18 cellular contexts compared by ENCODE assay signal in the genomic region with DNA sequence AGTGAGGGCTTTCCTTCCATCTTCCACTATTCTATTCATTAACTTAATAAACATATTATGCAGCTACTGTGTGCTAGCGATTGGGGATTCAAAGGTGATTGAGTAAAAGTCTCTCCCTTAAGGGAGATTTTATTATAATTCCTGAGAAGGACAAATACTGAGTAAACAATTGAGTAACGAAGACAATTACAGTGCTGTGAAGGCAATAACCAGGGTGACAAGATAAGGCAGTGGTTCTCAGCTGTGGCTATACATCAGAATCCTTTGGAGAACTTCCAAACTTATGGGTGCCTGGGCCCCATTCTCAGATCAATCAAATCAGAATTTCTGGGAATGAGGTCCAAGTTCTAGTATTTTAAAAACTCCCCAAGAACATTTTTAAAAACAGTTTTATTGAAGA.
DNase-seq lines count a peak whose midpoint lies in the region; ATAC-seq, FAIRE-seq and TF ChIP-seq lines count a peak whose summit lies in the region.
"Had no signal": no experiment of that assay in that cellular context is flagged by ENCODE, and none has a peak within 500 bp of the region (broad histone marks: within the 10 kb centered on the region; RNA-seq: fewer than 3 reads in every experiment).

No MANE protein-coding gene starts in this region.

- peak; percentile 88 for ATAC-seq in mucosa of descending colon
- ATAC-seq in GM18861 (IDR thresholded peaks at IDR 0.05; ENCODE audit: unreplicated experiment): no peak
- ATAC-seq: HepG2 had no signal

- no peaks in the 10 kb centered on the region for H3K36me3 ChIP-seq in colonic mucosa
- H3K36me3 ChIP-seq in mucosa of descending colon (ENCODE audit: low read depth): no peaks in the 10 kb centered on the region
- H3K36me3 ChIP-seq: BE2C had no signal

- H3K4me3 ChIP-seq in colonic mucosa: no peak overlapping the region
- no peak overlapping the region for H3K4me3 ChIP-seq in mucosa of descending colon

- no peak overlapping the region for H3K9ac ChIP-seq in colonic mucosa (ENCODE audit: low read depth in 2 of 2, low read length in 2 of 2)

- peak overlapping the region; percentile 42 for H3K27ac ChIP-seq in colonic mucosa
- H3K27ac ChIP-seq: C4-2B had no signal

- no peaks in the 10 kb centered on the region for H3K27me3 ChIP-seq in colonic mucosa
- H3K27me3 ChIP-seq: BE2C had no signal

- no peak for FAIRE-seq in urothelium cell line (lab: Jason Lieb, UNC)
- FAIRE-seq: A204.1, D721Med, HepG2 had no signal

- no peaks in the 10 kb centered on the region for H3K9me3 ChIP-seq in colonic mucosa
- H3K9me3 ChIP-seq in mucosa of descending colon: no peaks in the 10 kb centered on the region
- H3K9me3 ChIP-seq: BE2C, Caco-2 had no signal

- TF ChIP-seq CTCF in colonic mucosa (IDR thresholded peaks at IDR 0.05): no peak
- TF ChIP-seq CTCF in mucosa of descending colon (IDR thresholded peaks at IDR 0.05): no peak

- intact Hi-C loops in colonic mucosa (cut with DNase I) (no loop called here), mucosa of descending colon (cut with DNase I, micrococcal nuclease) (no loop called here)

- peaks cover 4% of the 10 kb centered on the region for H3K4me1 ChIP-seq in colonic mucosa
- H3K4me1 ChIP-seq in mucosa of descending colon (ENCODE audit: low read depth): peaks cover 9% of the 10 kb centered on the region
- H3K4me1 ChIP-seq: Caco-2 had no signal

- DNase-seq in DMS53 (lab: John Stamatoyannopoulos, UW) (peak; percentile 38), colonic mucosa (no peak), mucosa of descending colon (no peak), urothelium cell line (ENCODE audit: low spot score) (no peak), NCI-H146 treated with DMSO at 0.1 percent for 48 hours (lab: John Stamatoyannopoulos, UW; ENCODE audit: unreplicated experiment) (no peak)
- DNase-seq: ACHN; BE2C; Caco-2; CD4-positive, alpha-beta T cell; DMS79 treated with DMSO at 0.1 percent for 48 hours; GF-D8; GOT3; H7 had no signal
